ENCODE assay signal across 16 cellular contexts in genomic region chr7:66326501-66327180, GRCh38.
DNase-seq lines count a peak whose midpoint lies in the region; ATAC-seq and TF ChIP-seq lines count a peak whose summit lies in the region.
"Had no signal": no experiment of that assay in that cellular context is flagged by ENCODE, and none has a peak within 500 bp of the region (broad histone marks: within the 10 kb centered on the region; RNA-seq: fewer than 3 reads in every experiment).

No MANE protein-coding gene starts in this region.

- H3K79me2 ChIP-seq in GM23248 (ENCODE audit: insufficient read depth) = peaks cover 71% of the 10 kb centered on the region

- ATAC-seq in GM21515 (IDR thresholded peaks at IDR 0.05; ENCODE audit: unreplicated experiment) (no peak), left colon (no peak)
- ATAC-seq: effector memory CD8-positive, alpha-beta T cell; HCT116; stimulated activated naive CD8-positive, alpha-beta T cell treated with anti-CD3 and anti-CD28 coated beads, Interleukin-15, Interleukin-2, amounts not matched to agents 100 U/mL and 50 U/mL, for 24 hours; WTC11 had no signal

- H3K27me3 ChIP-seq in A673 (replicated peaks; ENCODE audit: insufficient read depth, low read depth, low read length, poor library complexity) = no peaks in the 10 kb centered on the region
- no peaks in the 10 kb centered on the region for H3K27me3 ChIP-seq in GM23248 (replicated peaks; ENCODE audit: insufficient read depth)

- peak overlapping the region; percentile 27 for H3K4me2 ChIP-seq in GM23248 (ENCODE audit: unreplicated experiment)

- POLR2A ChIA-PET in A673 (lab: Charles Lee; ENCODE audit: low non-redundant PET) = no interaction called here

- no peaks in the 10 kb centered on the region for H4K20me1 ChIP-seq in GM23248 (ENCODE audit: insufficient read depth)

- no TSS peak for BruUV-seq in A673 (replicated peaks; lab: Mats Ljungman, UMichigan)

- no peak overlapping the region for H3K9ac ChIP-seq in GM23248

- TF ChIP-seq CTCF in A673 (conservative IDR thresholded peaks at IDR 0.05; ENCODE audit: low read depth, low read length) = no peak

- no peaks in the 10 kb centered on the region for H3K9me2 ChIP-seq in GM23248 (ENCODE audit: insufficient read depth)

- intact Hi-C loops in A673 (cut with micrococcal nuclease; ENCODE audit: unreplicated experiment) (no loop called here), left colon (cut with DNase I, micrococcal nuclease) (no loop called here)

- no peak overlapping the region for H3K27ac ChIP-seq in A673 (ENCODE audit: low read depth, low read length, poor library complexity, severe bottlenecking)
- peak overlapping the region; percentile 38 for H3K27ac ChIP-seq in GM23248

- in situ Hi-C loops in GM23248 (cut with MboI) = no loop called here

- WGBS in GM23248 (ENCODE audit: low coverage in 1 of 2, low lambda C conversion rate in 2 of 2, missing lambda C conversion rate in 2 of 2), 2 experiments = 13 to 23% methylated on average over 1 of the region's 1 CpG

- H3K4me1 ChIP-seq in A673 (ENCODE audit: insufficient read depth, low read length, poor library complexity, severe bottlenecking) (no peaks in the 10 kb centered on the region), GM23248 (ENCODE audit: insufficient read depth) (peaks cover 32% of the 10 kb centered on the region)

- H2AFZ ChIP-seq in GM23248 = no peak overlapping the region

- DNase-seq in A673 (ENCODE audit: low spot score) (peak; percentile 2), GM23248 (peak; percentile 63), amniotic stem cell (lab: John Stamatoyannopoulos, UW) (peak; percentile 34), foreskin melanocyte (peak; percentile 6), left colon (no peak), HuH-7.5 (ENCODE audit: low spot score) (no peak), amygdala (lab: John Stamatoyannopoulos, UW) (no peak)
- DNase-seq: activated naive CD8-positive, alpha-beta T cell treated with anti-CD3 and anti-CD28 coated beads, Interleukin-2, amount 10 ng/mL, durations not matched to agents 7 days and 5 days; C1 segment of cervical spinal cord; effector memory CD8-positive, alpha-beta T cell; NCI-H187; NCI-H774; stimulated activated naive CD8-positive, alpha-beta T cell treated with anti-CD3 and anti-CD28 coated beads, Interleukin-15, Interleukin-2, amounts not matched to agents 100 U/mL and 50 U/mL, for 24 hours had no signal

- CTCF ChIA-PET in A673 (lab: Charles Lee) = no interaction called here

- H3K9me3 ChIP-seq in A673 (ENCODE audit: low read depth, low read length, poor library complexity, severe bottlenecking) (no peaks in the 10 kb centered on the region), GM23248 (ENCODE audit: low read depth) (no peaks in the 10 kb centered on the region)

- H3F3A ChIP-seq in GM23248 (ENCODE audit: insufficient read depth) = peaks cover 13% of the 10 kb centered on the region

- H3K36me3 ChIP-seq in A673 (ENCODE audit: insufficient read depth, low read length, poor library complexity, severe bottlenecking) (no peaks in the 10 kb centered on the region), GM23248 (ENCODE audit: low read depth) (no peaks in the 10 kb centered on the region)

- H3K4me3 ChIP-seq in A673 (ENCODE audit: low read depth, low read length, poor library complexity, severe bottlenecking) = no peak overlapping the region
- H3K4me3 ChIP-seq in GM23248 = no peak overlapping the region

Comparison
In these comparisons a context has a peak if more than half of its experiments do, and no peak if none do; other contexts are left out.
1. DNase-seq: peak in A673 (single experiment), GM23248 (single experiment), amniotic stem cell (single experiment) and foreskin melanocyte (single experiment); none in left colon (0 of 2), HuH-7.5 (single experiment) and amygdala (0 of 56).